20 cellular contexts compared by ENCODE assay signal in genomic region chr4:2458546-2459491, GRCh38. TPM values are rescaled to one million over a fixed set of nuclear protein-coding genes. Genes with fewer than 3 reads are reported as not detected.
"Had no signal": no experiment of that assay in that cellular context is flagged by ENCODE, and none has a peak within 500 bp of the region (broad histone marks: within the 10 kb centered on the region; RNA-seq: fewer than 3 reads in every experiment).

No MANE protein-coding gene starts in this region.

- H3K36me3 ChIP-seq: esophagus muscularis mucosa, prostate gland had no signal

- H3K9me3 ChIP-seq: esophagus muscularis mucosa, prostate gland had no signal

- DNase-seq: activated CD4-positive, alpha-beta T cell treated with anti-CD3 and anti-CD28 coated beads, Interleukin-2, amount 50 U/mL, for 1 hour; activated naive CD4-positive, alpha-beta T cell; activated naive CD8-positive, alpha-beta T cell treated with anti-CD3 and anti-CD28 coated beads, Interleukin-2, amount 10 ng/mL, durations not matched to agents 7 days and 5 days; central memory CD4-positive, alpha-beta T cell; glutamatergic neuron; mesendoderm; natural killer cell; occipital lobe; right cardiac atrium; small intestine; stimulated activated CD4-positive, alpha-beta T cell treated with anti-CD3 and anti-CD28 coated beads, Interleukin-4, amount 100 ng/mL, for 4 hours; stimulated activated naive CD8-positive, alpha-beta T cell treated with anti-CD3 and anti-CD28 coated beads, Interleukin-15, Interleukin-2, amounts not matched to agents 100 U/mL and 50 U/mL, for 24 hours; T1000; trophoblast cell had no signal

- H3K9me3 Mint-ChIP-seq: activated naive CD8-positive, alpha-beta T cell treated with anti-CD3 and anti-CD28 coated beads, Interleukin-2, amount 10 ng/mL, durations not matched to agents 7 days and 5 days; brain; natural killer cell had no signal

- H3K27ac ChIP-seq: coronary artery, esophagus muscularis mucosa, prostate gland had no signal

- H3K4me1 ChIP-seq: prostate gland had no signal

- H3K36me3 Mint-ChIP-seq: brain, natural killer cell had no signal

- ATAC-seq: activated CD4-positive, CD25-positive, alpha-beta regulatory T cell treated with anti-CD3 and anti-CD28 coated beads, Interleukin-2, amount 50 U/mL, for 24 hours; natural killer cell; right cardiac atrium; stimulated activated naive CD8-positive, alpha-beta T cell treated with anti-CD3 and anti-CD28 coated beads, Interleukin-15, Interleukin-2, amounts not matched to agents 100 U/mL and 50 U/mL, for 24 hours had no signal

- H3K4me3 ChIP-seq: coronary artery, esophagus muscularis mucosa, prostate gland had no signal

- H3K4me3 Mint-ChIP-seq: activated naive CD8-positive, alpha-beta T cell treated with anti-CD3 and anti-CD28 coated beads, Interleukin-2, amount 10 ng/mL, durations not matched to agents 7 days and 5 days; natural killer cell had no signal

- H3K27ac Mint-ChIP-seq: activated naive CD8-positive, alpha-beta T cell treated with anti-CD3 and anti-CD28 coated beads, Interleukin-2, amount 10 ng/mL, durations not matched to agents 7 days and 5 days; natural killer cell had no signal

RNA-seq across cellular contexts. Expression of gene CFAP99, which starts 40.1 kb away (rescaled TPM):
- total RNA-seq: activated CD8-positive, alpha-beta memory T cell treated with anti-CD3 and anti-CD28 coated beads for 36 hours; natural killer cell; occipital lobe; right cardiac atrium had no signal
